ENCODE assay signal across 8 cellular contexts in the genomic region with DNA sequence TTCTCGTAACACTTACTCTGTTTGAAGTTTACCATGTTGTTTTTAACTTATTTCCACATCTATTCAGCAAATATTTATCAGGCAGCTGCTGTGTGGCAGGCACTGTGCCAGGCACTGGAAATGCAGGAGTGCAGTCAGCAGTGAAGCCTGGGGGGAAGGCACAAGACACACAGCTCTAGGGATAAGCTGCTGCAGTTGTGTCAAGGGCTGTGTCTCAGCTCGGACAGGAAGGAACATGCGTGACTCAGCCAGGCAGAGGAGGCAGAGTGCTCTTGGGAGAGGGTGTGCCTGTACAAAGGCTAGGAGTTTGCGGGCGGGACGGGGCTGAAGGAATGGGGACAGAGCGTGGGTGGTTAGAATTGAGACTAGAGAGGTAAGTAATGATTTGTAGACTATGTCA. TPM values are rescaled to one million over a fixed set of nuclear protein-coding genes. Genes with fewer than 3 reads are reported as not detected.
DNase-seq lines count a peak whose midpoint lies in the region; ATAC-seq and TF ChIP-seq lines count a peak whose summit lies in the region.

No MANE protein-coding gene starts in this region.

- peak; percentile 88 to 95 for ATAC-seq in right cardiac atrium

- peak; percentile 67 for DNase-seq in HK-2 (ENCODE audit: unreplicated experiment)
- DNase-seq in amniotic stem cell (lab: John Stamatoyannopoulos, UW): peak; percentile 78
- DNase-seq in right cardiac atrium: peak; percentile 87 to 92 (median 87)
- DNase-seq in stomach: peak; percentile 77
- DNase-seq in NCI-H2227 (lab: John Stamatoyannopoulos, UW; ENCODE audit: unreplicated experiment): no peak
- DNase-seq in stimulated activated naive CD4-positive, alpha-beta T cell treated with Interleukin-2 at 50 U/mL for 16 hours (lab: John Stamatoyannopoulos, UW): no peak
- no peak for DNase-seq in NAMALWA (ENCODE audit: low spot score)
- DNase-seq in UCSD-AML1 (lab: John Stamatoyannopoulos, UW; ENCODE audit: unreplicated experiment): no peak

- no peak overlapping the region for H3K4me3 ChIP-seq in right cardiac atrium (ENCODE audit: low read length)
- H3K4me3 ChIP-seq in stomach: no peak overlapping the region

- 18% methylated on average over 7 of the region's 7 CpGs for WGBS in right cardiac atrium
- 18 to 26% (median 23%) methylated on average over 7 of the region's 7 CpGs for WGBS in stomach, 5 donors

- H3K9me3 ChIP-seq in right cardiac atrium (ENCODE audit: control insufficient read depth, low read length) (no peaks in the 10 kb centered on the region), stomach (no peaks in the 10 kb centered on the region)

- intact Hi-C loops in right cardiac atrium (cut with DNase I) (loop anchor here in 3 of 4 donors (5.0 to 10.0 kb wide), 4 partner anchors 144 to 424 kb away; a partner anchor contains a TSS), stomach (cut with DNase I; ENCODE audit: low total_unique reads) (no loop called here)

- no peak for TF ChIP-seq POLR2A in stomach (IDR thresholded peaks at IDR 0.05)

- peak overlapping the region; percentile 89 for H3K27ac ChIP-seq in right cardiac atrium (ENCODE audit: low read length)
- peak overlapping the region; percentile 46 to 66 (median 52) for H3K27ac ChIP-seq in stomach

- peaks cover 27 to 43% (median 39%) of the 10 kb centered on the region in 4 donors for H3K36me3 ChIP-seq in stomach

- TF ChIP-seq CTCF in stomach (IDR thresholded peaks at IDR 0.05): no peak

- no peaks in the 10 kb centered on the region for H3K27me3 ChIP-seq in right cardiac atrium (ENCODE audit: control insufficient read depth, insufficient read depth)
- H3K27me3 ChIP-seq in stomach: no peaks in the 10 kb centered on the region

- H3K4me1 ChIP-seq in right cardiac atrium (ENCODE audit: control insufficient read depth, insufficient read depth, low read length): peaks cover 19% of the 10 kb centered on the region
- H3K4me1 ChIP-seq in stomach: peaks cover 17 to 52% (median 32%) of the 10 kb centered on the region in 4 donors

- TF ChIP-seq EP300 in stomach (IDR thresholded peaks at IDR 0.05): no peak

RNA-seq across cellular contexts. Expression of a gene that starts 24.7 kb away (rescaled TPM):
- total RNA-seq in right cardiac atrium (10 to 100 TPM; 12.6 to 19.3 (median 15.7) TPM), stomach (100 to 1,000 TPM in 1 of 5 donors, 10 to 100 TPM in 3, 1 to 10 TPM in 1; 4.2 to 106 (median 21.1) TPM)
- polyA plus RNA-seq in right cardiac atrium (13.2 TPM), stomach (1 to 10 TPM; 5.0 to 5.8 (median 5.1) TPM)

Comparison
In these comparisons a context has a peak if more than half of its experiments do, and no peak if none do; other contexts are left out.
1. DNase-seq: peak in HK-2 (single experiment), amniotic stem cell (single experiment), right cardiac atrium (3 of 3) and stomach (single experiment); none in NCI-H2227 (single experiment), stimulated activated naive CD4-positive, alpha-beta T cell treated with Interleukin-2 at 50 U/mL for 16 hours (single experiment), NAMALWA (single experiment) and UCSD-AML1 (single experiment).